In the genomic region with DNA sequence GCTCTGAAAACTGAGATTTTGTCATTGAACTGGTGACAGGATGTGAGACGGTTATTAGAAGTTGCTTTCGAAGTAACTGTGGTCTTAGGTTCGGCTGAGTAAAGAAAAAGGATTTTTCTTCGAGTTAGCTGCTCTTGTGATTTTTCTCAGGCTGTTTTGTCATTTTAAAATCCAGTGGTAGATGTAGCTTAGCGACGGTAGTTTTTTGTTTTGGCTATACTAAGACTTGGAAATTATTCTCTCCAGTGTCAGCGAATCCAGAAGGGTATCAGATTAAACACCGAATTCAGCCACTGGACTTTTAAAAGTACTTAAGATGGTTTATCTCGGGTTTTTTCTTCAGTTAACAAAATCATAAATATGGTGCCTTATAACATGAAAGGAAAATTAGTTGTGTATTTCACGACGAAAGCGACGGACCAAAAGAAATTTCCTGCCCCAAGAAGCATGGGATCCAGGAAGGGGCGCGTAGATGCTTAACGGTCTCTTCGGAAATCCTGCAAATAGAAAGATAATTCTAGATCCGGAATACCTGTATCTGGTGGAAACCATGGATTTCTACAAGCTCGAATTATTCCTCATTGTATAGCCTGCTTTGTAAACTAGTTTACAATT, we compare ENCODE assay signal across 9 cellular contexts. TPM values are rescaled to one million over a fixed set of nuclear protein-coding genes. Genes with fewer than 3 reads are reported as not detected.
A peak's percentile ranks its signal among the peaks of the same experiment; 100 is the strongest.
DNase-seq lines count a peak whose midpoint lies in the region; ATAC-seq and TF ChIP-seq lines count a peak whose summit lies in the region.
"Had no signal": no experiment of that assay in that cellular context is flagged by ENCODE, and none has a peak within 500 bp of the region (broad histone marks: within the 10 kb centered on the region; RNA-seq: fewer than 3 reads in every experiment).

No MANE protein-coding gene starts in this region.

- H3K36me3 ChIP-seq in right atrium auricular region (peaks cover 17% of the 10 kb centered on the region), mammary epithelial cell (ENCODE audit: insufficient read depth, low read length) (peaks cover 8% of the 10 kb centered on the region), aorta (ENCODE audit: control insufficient read depth in 1 of 2, insufficient read depth in 2 of 2, low read length in 1 of 2) (no peaks in the 10 kb centered on the region)

- peak overlapping the region; percentile 99 for H3K4me2 ChIP-seq in mammary epithelial cell (ENCODE audit: insufficient read depth, low read depth, low read length)

- H3K27me3 ChIP-seq in right atrium auricular region, result no peaks in the 10 kb centered on the region
- no peaks in the 10 kb centered on the region for H3K27me3 ChIP-seq in mammary epithelial cell (ENCODE audit: insufficient read depth, low read length)
- H3K27me3 ChIP-seq in aorta (ENCODE audit: control insufficient read depth in 1 of 2, insufficient read depth in 2 of 2, low read length in 1 of 2), result no peaks in the 10 kb centered on the region

- peak overlapping the region; percentile 66 for H3K4me3 Mint-ChIP-seq in mesothelial cell of epicardium

- H3K9ac ChIP-seq in mammary epithelial cell (ENCODE audit: insufficient read depth, low read length), result peak overlapping the region; percentile 3

- WGBS in mammary epithelial cell (ENCODE audit: low coverage, missing lambda C conversion rate), result 81% methylated on average over 19 of the region's 19 CpGs
- 52 to 57% methylated on average over 19 of the region's 19 CpGs for WGBS in aorta, 2 donors

- H3K27ac ChIP-seq in right atrium auricular region, result peak overlapping the region; percentile 90 to 96
- H3K27ac ChIP-seq in mammary epithelial cell (ENCODE audit: insufficient read depth, low read depth, low read length), result peak overlapping the region; percentile 72
- H3K27ac ChIP-seq in aorta (ENCODE audit: low read depth in 1 of 2, low read length in 2 of 2), result peak overlapping the region in 1 of 2 donors; percentile 59

- peak overlapping the region; percentile 94 for H3K27ac Mint-ChIP-seq in mesothelial cell of epicardium

- peak overlapping the region; percentile 99 for H2AFZ ChIP-seq in mammary epithelial cell (ENCODE audit: low read depth, low read length)

- H3K4me3 ChIP-seq in right atrium auricular region, result peak overlapping the region; percentile 50 to 72
- peak overlapping the region; percentile 36 to 80 (median 72) for H3K4me3 ChIP-seq in mammary epithelial cell (replicated peaks in 1 of 3; ENCODE audit: insufficient read depth in 1 of 3, low read depth in 2 of 3, low read length in 3 of 3)
- peak overlapping the region; percentile 81 to 87 for H3K4me3 ChIP-seq in aorta (ENCODE audit: low read length in 2 of 2)

- no peaks in the 10 kb centered on the region for H3K9me3 Mint-ChIP-seq in mesothelial cell of epicardium

- in situ Hi-C loops in mammary epithelial cell (cut with MboI; ENCODE audit: low sequenced_read_pairs in 2 of 2) (no loop called here), GM13977 (cut with MboI; ENCODE audit: low pct_unique_long_range_greater_than_20kb, low sequenced_read_pairs, unreplicated experiment) (no loop called here)

- TSS peak; percentile 57 for BruUV-seq in mammary epithelial cell (replicated peaks; lab: Mats Ljungman, UMichigan)

- no peaks in the 10 kb centered on the region for H4K20me1 ChIP-seq in mammary epithelial cell (ENCODE audit: insufficient read depth, low read length)

- CTCF ChIA-PET in mammary epithelial cell (lab: Charles Lee; ENCODE audit: low non-redundant PET), result interaction anchor here (0.6 kb wide), 1 partner anchor 111 kb away, joined by 6 read pairs; no protein-coding TSS in a partner anchor

- H3K9me3 ChIP-seq in right atrium auricular region, result no peaks in the 10 kb centered on the region
- H3K9me3 ChIP-seq in mammary epithelial cell (replicated peaks; ENCODE audit: insufficient read depth, low read length), result no peaks in the 10 kb centered on the region
- no peaks in the 10 kb centered on the region for H3K9me3 ChIP-seq in aorta (ENCODE audit: control insufficient read depth, low read length)

- ATAC-seq in Right ventricle myocardium superior (ENCODE audit: poor library complexity) (no peak), aorta (ENCODE audit: low FRiP score) (no peak), GM19455 (IDR thresholded peaks at IDR 0.05; ENCODE audit: unreplicated experiment) (no peak)

- dilution Hi-C loops in mammary epithelial cell (cut with HindIII; ENCODE audit: low sequenced_read_pairs), result no loop called here

- TF ChIP-seq CTCF in right atrium auricular region (IDR thresholded peaks at IDR 0.05) (no peak), mammary epithelial cell (conservative IDR thresholded peaks at IDR 0.05 in 1 of 2, IDR thresholded peaks at IDR 0.05 in 1 of 2; ENCODE audit: extremely low read depth in 1 of 2, insufficient read depth in 1 of 2, low read depth in 1 of 2, low read length in 2 of 2) (no peak), mesothelial cell of epicardium (IDR thresholded peaks at IDR 0.05; ENCODE audit: unreplicated experiment) (no peak), GM13977 (IDR thresholded peaks at IDR 0.05; ENCODE audit: extremely low read depth, insufficient read depth, missing control alignments) (no peak)

- H3K36me3 Mint-ChIP-seq in mesothelial cell of epicardium, result peaks cover 3% of the 10 kb centered on the region

- H3K27me3 Mint-ChIP-seq in mesothelial cell of epicardium (ENCODE audit: low read depth), result no peaks in the 10 kb centered on the region

- peaks cover 35% of the 10 kb centered on the region for H3K4me1 Mint-ChIP-seq in mesothelial cell of epicardium

- H3K4me1 ChIP-seq in right atrium auricular region (peaks cover 0 to 51% of the 10 kb centered on the region in 2 donors), mammary epithelial cell (ENCODE audit: insufficient read depth, low read length) (peaks cover 19% of the 10 kb centered on the region), aorta (ENCODE audit: control insufficient read depth in 1 of 2, insufficient read depth in 2 of 2, low read length in 2 of 2) (no peaks in the 10 kb centered on the region)

- DNase-seq in right atrium auricular region (ENCODE audit: low spot score), result no peak
- DNase-seq in Right ventricle myocardium superior, result no peak
- DNase-seq in mammary epithelial cell, result no peak
- no peak for DNase-seq in mesothelial cell of epicardium (ENCODE audit: low spot score in 2 of 2, unreplicated experiment in 2 of 2)
- DNase-seq in aorta, result no peak
- DNase-seq in GM13977 (ENCODE audit: low spot score), result no peak
- no peak for DNase-seq in occipital lobe (lab: John Stamatoyannopoulos, UW)

- intact Hi-C loops in Right ventricle myocardium superior (cut with DNase I), result no loop called here
- intact Hi-C loops in mammary epithelial cell (cut with micrococcal nuclease), result loop anchor here (5.0 kb wide), 2 partner anchors 110 to 175 kb away; a partner anchor contains a TSS
- intact Hi-C loops in aorta (cut with DNase I), result no loop called here

- peaks cover 23% of the 10 kb centered on the region for H3K79me2 ChIP-seq in mammary epithelial cell (ENCODE audit: insufficient read depth, low read length)

RNA-seq across cellular contexts. Expression of a gene that starts 1.2 kb away (rescaled TPM):
- total RNA-seq in right atrium auricular region (1 to 10 TPM; 3.8 to 5.9 TPM), Right ventricle myocardium superior (3.2 TPM), mammary epithelial cell (1 to 10 TPM; 3.2 to 9.2 TPM), mesothelial cell of epicardium (11.6 to 12.9 TPM (median 12.1 TPM) in 3 replicates), aorta (1 to 10 TPM; 3.8 to 4.9 TPM), occipital lobe (11.7 TPM)
- polyA plus RNA-seq in mammary epithelial cell (2.1 TPM), aorta (1 to 10 TPM; 3.3 to 4.2 TPM)
- 0.16 TPM for polyA minus RNA-seq in mammary epithelial cell

RNA-seq across cellular contexts. Expression of a gene that starts 27.2 kb away (rescaled TPM):
- 10 to 100 TPM; 80.2 to 91.7 TPM for total RNA-seq in right atrium auricular region
- total RNA-seq in Right ventricle myocardium superior, result 237 TPM
- 1 to 10 TPM in 1 of 2 donors, under 1 TPM in 1; 0.42 to 8.0 TPM for total RNA-seq in mammary epithelial cell
- polyA plus RNA-seq in mammary epithelial cell, result 0.10 TPM
- polyA minus RNA-seq in mammary epithelial cell, result not detected
- total RNA-seq in mesothelial cell of epicardium, result 11.9 to 13.0 TPM (median 11.9 TPM) in 3 replicates
- 100 to 1,000 TPM; 189 to 248 TPM for total RNA-seq in aorta
- 1,000 to 10,000 TPM in 1 of 2 donors, 100 to 1,000 TPM in 1; 188 to 2,193 TPM for polyA plus RNA-seq in aorta
- 1.2 TPM for total RNA-seq in occipital lobe

RNA-seq across cellular contexts. Expression of a gene that starts 56.5 kb away (rescaled TPM):
- total RNA-seq in right atrium auricular region (under 1 TPM in 1 of 2 donors, not detected in 1; 0.24 TPM), Right ventricle myocardium superior (not detected), mammary epithelial cell (not detected), mesothelial cell of epicardium (not detected in 3 replicates), aorta (under 1 TPM in 1 of 2 donors, not detected in 1; 0.16 TPM), occipital lobe (6.1 TPM)
- polyA plus RNA-seq in mammary epithelial cell (not detected), aorta (1 to 10 TPM in 1 of 2 donors, under 1 TPM in 1; 0.63 to 3.7 TPM)
- not detected for polyA minus RNA-seq in mammary epithelial cell
- total RNA-seq: myocyte had no signal
